In the genomic region with DNA sequence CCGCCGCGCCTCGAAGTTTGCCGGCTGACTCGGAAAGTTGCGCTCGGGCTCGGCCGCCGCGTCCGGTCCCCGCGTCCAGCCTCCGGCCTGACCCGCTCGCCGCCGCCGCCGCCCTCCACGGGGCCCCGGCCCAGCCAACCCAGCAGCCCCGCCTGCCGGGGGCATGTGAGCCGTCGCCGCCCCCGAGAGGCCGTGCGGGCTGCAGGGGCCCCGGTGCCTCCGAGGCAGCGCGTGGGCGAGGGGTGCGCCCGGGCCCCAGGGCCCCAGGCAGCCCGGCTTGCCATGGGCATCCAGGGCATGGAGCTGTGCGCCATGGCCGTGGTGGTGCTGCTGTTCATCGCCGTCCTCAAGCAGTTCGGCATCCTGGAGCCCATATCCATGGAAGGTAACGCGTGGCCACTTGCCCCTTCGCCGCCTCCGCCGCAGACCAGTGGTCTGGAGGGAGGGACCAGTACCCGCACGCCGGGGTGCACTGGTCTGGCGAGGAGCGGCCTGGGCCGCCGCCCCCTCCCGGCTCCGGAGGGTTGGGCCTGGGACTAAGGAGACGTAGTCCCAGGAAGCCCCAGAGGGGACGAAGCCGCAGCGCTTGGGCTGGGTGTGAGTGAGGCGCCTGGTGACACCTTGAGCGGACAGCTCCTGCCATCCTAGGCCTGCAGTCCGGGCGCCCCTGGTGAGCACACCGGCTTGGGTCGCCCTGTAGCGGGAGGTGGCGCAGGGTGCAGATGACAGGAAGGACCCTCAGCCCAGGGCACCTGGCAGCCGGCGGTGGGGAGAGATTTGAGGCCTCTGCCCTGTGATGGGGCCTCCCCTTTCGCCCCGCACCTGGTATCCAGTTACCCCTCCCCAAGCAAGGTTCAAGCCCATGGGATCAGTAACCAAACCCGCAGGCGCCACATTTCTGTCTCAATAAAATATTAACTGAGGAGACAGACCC, we compare ENCODE assay signal across 8 cellular contexts. TPM values are rescaled to one million over a fixed set of nuclear protein-coding genes. Genes with fewer than 3 reads are reported as not detected.
DNase-seq lines count a peak whose midpoint lies in the region; ATAC-seq, FAIRE-seq and TF ChIP-seq lines count a peak whose summit lies in the region.

No MANE protein-coding gene starts in this region.

- DNase-seq in HK-2 (ENCODE audit: unreplicated experiment) (peak; percentile 58), endothelial cell of umbilical vein (ENCODE audit: low read depth, low spot score) (peak; percentile 8), naive B cell (no peak), HCEC 1CT (no peak), NCI-H2196 (lab: John Stamatoyannopoulos, UW; ENCODE audit: unreplicated experiment) (no peak)

- no peaks in the 10 kb centered on the region for H3K36me3 ChIP-seq in endothelial cell of umbilical vein (ENCODE audit: control insufficient read depth in 2 of 2, extremely low read depth in 1 of 2, insufficient read depth in 2 of 2, low read length in 2 of 2)

- H4K20me1 ChIP-seq in endothelial cell of umbilical vein (replicated peaks; ENCODE audit: control insufficient read depth, extremely low read depth, insufficient read depth, low read length), result no peaks in the 10 kb centered on the region

- peaks cover 9 to 19% of the 10 kb centered on the region in 2 experiments for H3K27me3 ChIP-seq in endothelial cell of umbilical vein (ENCODE audit: control insufficient read depth in 2 of 2, insufficient read depth in 2 of 2, low read length in 2 of 2)

- no peak overlapping the region for H3K4me3 ChIP-seq in endothelial cell of umbilical vein (replicated peaks in 1 of 3; ENCODE audit: insufficient read depth in 1 of 3, low read depth in 1 of 3, low read length in 3 of 3)

- H3K27me3 Mint-ChIP-seq in naive B cell, result peaks cover 32 to 73% (median 41%) of the 10 kb centered on the region in 3 donors

- dilution Hi-C loops in endothelial cell of umbilical vein (cut with MboI; ENCODE audit: extremely low pct_ligation_motif_present, low sequenced_read_pairs), result no loop called here

- no peak for TF ChIP-seq POLR2A in endothelial cell of umbilical vein (IDR thresholded peaks at IDR 0.05; ENCODE audit: low read depth, low read length)

- H3K9me1 ChIP-seq in endothelial cell of umbilical vein (replicated peaks; ENCODE audit: control insufficient read depth, extremely low read depth, insufficient read depth, low read length), result no peaks in the 10 kb centered on the region

- BruUV-seq in endothelial cell of umbilical vein (replicated peaks; lab: Mats Ljungman, UMichigan), result no TSS peak

- peaks cover 0 to 3% (median 0%) of the 10 kb centered on the region in 7 donors for H3K9me3 Mint-ChIP-seq in naive B cell

- no peak for ATAC-seq in naive B cell (ENCODE audit: low read depth in 2 of 2)
- no peak for ATAC-seq in GM21576 (IDR thresholded peaks at IDR 0.05; ENCODE audit: unreplicated experiment)
- ATAC-seq in GM18498 (IDR thresholded peaks at IDR 0.05; ENCODE audit: unreplicated experiment), result no peak

- CTCF ChIA-PET in endothelial cell of umbilical vein (lab: Charles Lee), result interaction anchor here (1.0 to 2.1 kb wide), 2 partner anchors 68 to 115 kb away, joined by 3 to 8 read pairs; no protein-coding TSS in a partner anchor

- no peaks in the 10 kb centered on the region for H3K9me3 ChIP-seq in endothelial cell of umbilical vein (replicated peaks; ENCODE audit: control insufficient read depth, insufficient read depth, low read length)

- TF ChIP-seq CTCF in 22Rv1 (IDR thresholded peaks at IDR 0.05) (no peak), endothelial cell of umbilical vein (IDR thresholded peaks at IDR 0.05; ENCODE audit: extremely low read depth in 1 of 2, insufficient read depth in 1 of 2, low read depth in 1 of 2, low read length in 2 of 2) (no peak)

- peaks cover 0 to 10% (median 3%) of the 10 kb centered on the region in 3 donors for H3K4me1 Mint-ChIP-seq in naive B cell

- FAIRE-seq in endothelial cell of umbilical vein (lab: Jason Lieb, UNC), result no peak

- no peaks in the 10 kb centered on the region for H3K36me3 Mint-ChIP-seq in naive B cell

- H3K9ac ChIP-seq in endothelial cell of umbilical vein (replicated peaks; ENCODE audit: extremely low read depth, insufficient read depth, low read length), result no peak overlapping the region

- H3K4me2 ChIP-seq in endothelial cell of umbilical vein (ENCODE audit: insufficient read depth, low read length), result peak overlapping the region; percentile 24

- peak overlapping the region; percentile 64 for H2AFZ ChIP-seq in endothelial cell of umbilical vein (ENCODE audit: low read depth, low read length)

- peaks cover 7% of the 10 kb centered on the region for H3K4me1 ChIP-seq in endothelial cell of umbilical vein (ENCODE audit: control insufficient read depth, extremely low read depth, insufficient read depth, low read length)

- H3K27ac Mint-ChIP-seq in naive B cell, result no peak overlapping the region

- H3K27ac ChIP-seq in 22Rv1 (peak overlapping the region; percentile 75), endothelial cell of umbilical vein (ENCODE audit: insufficient read depth, low read depth, low read length) (no peak overlapping the region)

- intact Hi-C loops in endothelial cell of umbilical vein (cut with micrococcal nuclease), result loop anchor here (1.0 to 5.0 kb wide), 2 partner anchors 40 to 55 kb away; partner anchors contain the start of gene FAHD2A

- POLR2A ChIA-PET in endothelial cell of umbilical vein (lab: Charles Lee), result no interaction called here

- no peaks in the 10 kb centered on the region for H3K79me2 ChIP-seq in endothelial cell of umbilical vein (ENCODE audit: control insufficient read depth, insufficient read depth, low read length)

- peak overlapping the region in 7 of 8 donors; percentile 15 to 81 (median 53) for H3K4me3 Mint-ChIP-seq in naive B cell

TF ChIP-seq in endothelial cell of umbilical vein, 7 proteins besides CTCF, POLR2A, EP300 and RAD21:
- TF ChIP-seq FOS (IDR thresholded peaks at IDR 0.05; ENCODE audit: borderline replicate concordance, insufficient read depth, low read length) (no peak), MYC (IDR thresholded peaks at IDR 0.05; ENCODE audit: low read depth, low read length) (no peak), EZH2 (IDR thresholded peaks at IDR 0.05; ENCODE audit: borderline replicate concordance, low read depth, low read length, severe bottlenecking) (peak; percentile 9)

RNA-seq across cellular contexts. Expression of gene KCNIP3, which starts 49.9 kb away (rescaled TPM):
- total RNA-seq in endothelial cell of umbilical vein, result 0.21 and 0.62 TPM in 2 replicates
- polyA plus RNA-seq in endothelial cell of umbilical vein (0.08 and 0.12 TPM in 2 replicates), naive B cell (ENCODE audit: low read depth in 6 of 6) (not detected)
- 0.05 and 0.10 TPM in 2 replicates for polyA plus RNA-seq in endothelial cell of umbilical vein (2011; cell fraction: cytosol; rRNA removed)
- 0.08 and 0.90 TPM in 2 replicates for polyA plus RNA-seq in endothelial cell of umbilical vein (2011; cell fraction: nucleus; rRNA removed)
- polyA plus RNA-seq in endothelial cell of umbilical vein (2012), result 0.40 and 1.1 TPM in 2 replicates
- 0.24 TPM in 1 of 2 replicates, not detected in the other for polyA minus RNA-seq in endothelial cell of umbilical vein
- polyA minus RNA-seq in endothelial cell of umbilical vein (2011; cell fraction: cytosol; rRNA and poly(A)+ RNA removed), result not detected
- polyA minus RNA-seq in endothelial cell of umbilical vein (2011; cell fraction: nucleus; rRNA and poly(A)+ RNA removed), result 0.43 TPM in 1 of 2 replicates, not detected in the other

RNA-seq across cellular contexts. Expression of gene FAHD2A, which starts 55.5 kb away (rescaled TPM):
- 27.5 and 33.1 TPM in 2 replicates for total RNA-seq in endothelial cell of umbilical vein
- 32.9 and 37.0 TPM in 2 replicates for polyA plus RNA-seq in endothelial cell of umbilical vein
- 35.5 and 38.1 TPM in 2 replicates for polyA plus RNA-seq in endothelial cell of umbilical vein (2011; cell fraction: cytosol; rRNA removed)
- polyA plus RNA-seq in endothelial cell of umbilical vein (2011; cell fraction: nucleus; rRNA removed), result 56.4 and 60.8 TPM in 2 replicates
- 25.4 and 33.4 TPM in 2 replicates for polyA plus RNA-seq in endothelial cell of umbilical vein (2012)
- polyA minus RNA-seq in endothelial cell of umbilical vein, result 37.1 and 40.1 TPM in 2 replicates
- polyA minus RNA-seq in endothelial cell of umbilical vein (2011; cell fraction: cytosol; rRNA and poly(A)+ RNA removed), result 21.8 TPM
- polyA minus RNA-seq in endothelial cell of umbilical vein (2011; cell fraction: nucleus; rRNA and poly(A)+ RNA removed), result 15.1 and 20.7 TPM in 2 replicates
- polyA plus RNA-seq in naive B cell (ENCODE audit: low read depth in 6 of 6), result 10 to 100 TPM in 4 of 6 donors, 1 to 10 TPM in 2; 6.7 to 29.3 (median 11.1) TPM

Comparison
In these comparisons a context has a peak if more than half of its experiments do, and no peak if none do; other contexts are left out.
1. DNase-seq: peak in HK-2 (single experiment) and endothelial cell of umbilical vein (single experiment); none in naive B cell (single experiment), HCEC 1CT (single experiment) and NCI-H2196 (single experiment).